In genomic region chr7:9028012-9028411, GRCh38 we compare ENCODE assay signal across 33 cellular contexts.
"Had no signal": no experiment of that assay in that cellular context is flagged by ENCODE, and none has a peak within 500 bp of the region (broad histone marks: within the 10 kb centered on the region; RNA-seq: fewer than 3 reads in every experiment).

No MANE protein-coding gene starts in this region.

- DNase-seq: activated CD4-positive, alpha-beta memory T cell treated with anti-CD3 and anti-CD28 coated beads for 36 hours; activated CD4-positive, alpha-beta T cell treated with anti-CD3 and anti-CD28 coated beads for 36 hours; activated CD4-positive, alpha-beta T cell treated with anti-CD3 and anti-CD28 coated beads, Interleukin-2, amount 50 U/mL, for 1 hour; activated CD8-positive, alpha-beta memory T cell treated with anti-CD3 and anti-CD28 coated beads, Interleukin-2, amount 50 U/mL, for 4 hours; activated effector memory CD4-positive, alpha-beta T cell treated with Interleukin-2 at 50 U/mL for 16 hours; activated naive CD4-positive, alpha-beta T cell treated with anti-CD3 and anti-CD28 coated beads, Interleukin-2, amount 10 ng/mL, durations not matched to agents 7 days and 5 days; activated naive CD8-positive, alpha-beta T cell treated with anti-CD3 and anti-CD28 coated beads, Interleukin-2, amount 50 U/mL, for 24 hours; activated T-cell treated with anti-CD3 and anti-CD28 coated beads for 4 hours; activated T-cell treated with anti-CD3 and anti-CD28 coated beads, Interleukin-2, amount 50 U/mL, for 48 hours; anterior cingulate cortex; brain microvascular endothelial cell; central memory CD4-positive, alpha-beta T cell; Kasumi-1; MG63; NCI-H1105; NCI-H1417 treated with DMSO at 0.1 percent for 48 hours; NCI-H187 treated with DMSO at 0.1 percent for 48 hours; NCI-H2081; NCI-H2171 treated with DMSO at 0.1 percent for 48 hours; NCI-H2227 treated with DMSO at 0.1 percent for 48 hours; NCI-H446 treated with DMSO at 0.1 percent for 48 hours; NCI-H524; NCI-H69; NCI-H82; OCI-M1; Right ventricle myocardium superior; SW 1271; T-helper 1 cell; T-helper 2 cell; T-helper 9 cell had no signal

- H3K4me3 ChIP-seq: MG63 had no signal

- H3K27ac Mint-ChIP-seq: activated CD4-positive, alpha-beta memory T cell treated with anti-CD3 and anti-CD28 coated beads for 36 hours; activated CD4-positive, alpha-beta T cell treated with anti-CD3 and anti-CD28 coated beads for 36 hours; activated naive CD4-positive, alpha-beta T cell treated with anti-CD3 and anti-CD28 coated beads, Interleukin-2, amount 10 ng/mL, durations not matched to agents 7 days and 5 days; activated naive CD8-positive, alpha-beta T cell; activated naive CD8-positive, alpha-beta T cell treated with anti-CD3 and anti-CD28 coated beads, Interleukin-2, amount 50 U/mL, for 24 hours had no signal

- H3K4me3 Mint-ChIP-seq: activated CD4-positive, alpha-beta memory T cell treated with anti-CD3 and anti-CD28 coated beads for 36 hours; activated CD4-positive, alpha-beta T cell treated with anti-CD3 and anti-CD28 coated beads for 36 hours; activated naive CD4-positive, alpha-beta T cell treated with anti-CD3 and anti-CD28 coated beads, Interleukin-2, amount 10 ng/mL, durations not matched to agents 7 days and 5 days; activated naive CD8-positive, alpha-beta T cell; activated naive CD8-positive, alpha-beta T cell treated with anti-CD3 and anti-CD28 coated beads, Interleukin-2, amount 50 U/mL, for 24 hours; WTC11 had no signal

- H3K27ac ChIP-seq: brain microvascular endothelial cell had no signal

- H3K27me3 Mint-ChIP-seq: activated CD4-positive, alpha-beta memory T cell treated with anti-CD3 and anti-CD28 coated beads for 36 hours; activated CD4-positive, alpha-beta T cell treated with anti-CD3 and anti-CD28 coated beads for 36 hours; activated naive CD4-positive, alpha-beta T cell treated with anti-CD3 and anti-CD28 coated beads, Interleukin-2, amount 10 ng/mL, durations not matched to agents 7 days and 5 days; activated naive CD8-positive, alpha-beta T cell; activated naive CD8-positive, alpha-beta T cell treated with anti-CD3 and anti-CD28 coated beads, Interleukin-2, amount 50 U/mL, for 24 hours had no signal

- H3K4me1 Mint-ChIP-seq: activated CD4-positive, alpha-beta T cell treated with anti-CD3 and anti-CD28 coated beads for 36 hours; activated naive CD4-positive, alpha-beta T cell treated with anti-CD3 and anti-CD28 coated beads, Interleukin-2, amount 10 ng/mL, durations not matched to agents 7 days and 5 days; activated naive CD8-positive, alpha-beta T cell treated with anti-CD3 and anti-CD28 coated beads, Interleukin-2, amount 50 U/mL, for 24 hours had no signal

- ATAC-seq: activated CD4-positive, alpha-beta T cell treated with anti-CD3 and anti-CD28 coated beads for 36 hours; activated CD4-positive, CD25-positive, alpha-beta regulatory T cell treated with anti-CD3 and anti-CD28 coated beads, Interleukin-2, amount 50 U/mL, for 24 hours; activated naive CD8-positive, alpha-beta T cell treated with anti-CD3 and anti-CD28 coated beads, Interleukin-2, amount 50 U/mL, for 24 hours; WTC11 had no signal

- H3K36me3 Mint-ChIP-seq: activated CD4-positive, alpha-beta memory T cell treated with anti-CD3 and anti-CD28 coated beads for 36 hours; activated naive CD4-positive, alpha-beta T cell treated with anti-CD3 and anti-CD28 coated beads, Interleukin-2, amount 10 ng/mL, durations not matched to agents 7 days and 5 days; activated naive CD8-positive, alpha-beta T cell; WTC11 had no signal

- H3K9me3 Mint-ChIP-seq: WTC11 had no signal

- H3K36me3 ChIP-seq: brain microvascular endothelial cell, MG63 had no signal

- H3K27me3 ChIP-seq: brain microvascular endothelial cell, MG63 had no signal

- H3K9me3 ChIP-seq: MG63 had no signal
